Comparison of ENCODE assay signal across 10 cellular contexts in the genomic region with DNA sequence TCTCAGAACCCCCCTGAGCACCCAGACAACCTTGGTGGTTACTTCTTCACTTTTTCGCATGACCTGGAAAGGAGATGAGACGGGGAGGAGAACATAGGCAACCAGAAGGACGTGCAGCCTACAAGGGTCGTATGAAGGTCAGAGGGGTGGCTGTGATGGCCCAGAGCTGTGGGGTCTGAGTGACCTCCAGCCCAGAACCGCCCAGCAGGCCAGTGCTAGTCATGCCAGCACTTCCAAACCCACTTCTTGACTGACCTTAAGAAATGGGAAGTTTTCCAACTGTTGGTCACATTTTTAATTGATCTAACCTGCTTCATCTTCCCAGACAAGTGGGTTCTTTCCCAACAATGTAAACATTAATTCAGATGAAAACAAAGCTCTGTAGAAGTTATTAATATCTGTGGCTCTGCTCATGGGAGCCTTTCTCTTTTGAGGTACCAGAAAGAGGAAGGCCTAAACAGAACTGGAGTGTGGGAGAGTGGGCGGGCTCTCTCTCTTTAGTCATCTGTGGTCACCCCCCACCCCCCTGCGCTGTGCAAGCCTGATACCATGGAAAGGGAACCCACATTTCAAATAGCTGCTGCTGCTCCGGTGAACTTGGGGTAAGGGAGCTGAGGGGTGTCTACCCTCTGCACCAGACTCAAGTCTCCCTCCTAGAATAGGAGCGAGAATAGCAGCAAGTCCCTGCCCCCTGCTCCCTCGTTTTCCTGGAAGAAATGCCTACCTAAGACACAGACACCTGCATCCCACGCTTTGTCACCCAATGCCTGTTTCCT.
A peak's percentile ranks its signal among the peaks of the same experiment; 100 is the strongest.
DNase-seq lines count a peak whose midpoint lies in the region; ATAC-seq and TF ChIP-seq lines count a peak whose summit lies in the region.
"Had no signal": no experiment of that assay in that cellular context is flagged by ENCODE, and none has a peak within 500 bp of the region (broad histone marks: within the 10 kb centered on the region; RNA-seq: fewer than 3 reads in every experiment).

No MANE protein-coding gene starts in this region.

- intact Hi-C loops in CD4-positive, alpha-beta T cell (cut with DNase I, micrococcal nuclease), result loop anchor here in 1 of 2 experiments (2.0 kb wide), 1 partner anchor 56 kb away; no protein-coding TSS in a partner anchor
- intact Hi-C loops in transverse colon (cut with DNase I; ENCODE audit: low total_unique reads), result no loop called here
- intact Hi-C loops in vagina (cut with DNase I), result no loop called here

- peak overlapping the region; percentile 81 for H3K27ac ChIP-seq in CD4-positive, alpha-beta T cell (ENCODE audit: low read depth, low read length)
- H3K27ac ChIP-seq in transverse colon (peak overlapping the region; percentile 73 to 94 (median 86)), vagina (no peak overlapping the region)
- H3K27ac ChIP-seq: C4-2B, SJSA1 had no signal

- DNase-seq in CD4-positive, alpha-beta T cell, result peak in 7 of 10 experiments; percentile 40 to 63 (median 55)
- DNase-seq in MV-4-11 (lab: John Stamatoyannopoulos, UW) (peak; percentile 93), mucosa of gallbladder (ENCODE audit: low spot score) (peak; percentile 45), transverse colon (peak; percentile 56), vagina (ENCODE audit: extremely low spot score in 2 of 2) (no peak), activated gamma-delta T cell treated with Interleukin-2 at 50 U/mL for 16 hours (no peak)
- peak; percentile 78 for DNase-seq in activated T-cell treated with anti-CD3 and anti-CD28 coated beads, Interleukin-2, amount 50 U/mL, for 24 hours

- peaks cover 16 to 76% (median 54%) of the 10 kb centered on the region in 4 donors for H3K4me1 ChIP-seq in transverse colon
- peaks cover 43% of the 10 kb centered on the region for H3K4me1 ChIP-seq in vagina

- H3K9me3 Mint-ChIP-seq in CD4-positive, alpha-beta T cell, result no peaks in the 10 kb centered on the region
- no peaks in the 10 kb centered on the region for H3K9me3 Mint-ChIP-seq in activated T-cell treated with anti-CD3 and anti-CD28 coated beads, Interleukin-2, amount 50 U/mL, for 24 hours

- no peaks in the 10 kb centered on the region for H3K36me3 ChIP-seq in transverse colon
- H3K36me3 ChIP-seq in vagina, result no peaks in the 10 kb centered on the region
- H3K36me3 ChIP-seq: SJSA1 had no signal

- 75% methylated on average over 11 of the region's 11 CpGs; no CpG with 5 or more reads in 1 of the 2 donors for WGBS in transverse colon (ENCODE audit: low coverage in 1 of 2), 2 donors

- H3K27me3 ChIP-seq in CD4-positive, alpha-beta T cell (ENCODE audit: control insufficient read depth, insufficient read depth, low read length), result no peaks in the 10 kb centered on the region
- H3K27me3 ChIP-seq in transverse colon (peaks cover 6% of the 10 kb centered on the region), vagina (no peaks in the 10 kb centered on the region)

- H3K4me1 Mint-ChIP-seq in CD4-positive, alpha-beta T cell (ENCODE audit: low read depth), result peaks cover 82% of the 10 kb centered on the region
- H3K4me1 Mint-ChIP-seq in activated T-cell treated with anti-CD3 and anti-CD28 coated beads, Interleukin-2, amount 50 U/mL, for 24 hours (ENCODE audit: low read depth), result peaks cover 92% of the 10 kb centered on the region

- POLR2A ChIA-PET in CD4-positive, alpha-beta T cell (lab: Charles Lee), result interaction anchor here (3.2 to 10.4 kb wide), 2 partner anchors 13 to 17 kb away, joined by 13 to 106 read pairs; no protein-coding TSS in a partner anchor

- TF ChIP-seq EP300 in transverse colon (IDR thresholded peaks at IDR 0.05; ENCODE audit: low read depth), result no peak

- no peaks in the 10 kb centered on the region for H3K27me3 Mint-ChIP-seq in CD4-positive, alpha-beta T cell
- no peaks in the 10 kb centered on the region for H3K27me3 Mint-ChIP-seq in activated T-cell treated with anti-CD3 and anti-CD28 coated beads, Interleukin-2, amount 50 U/mL, for 24 hours

- peak overlapping the region; percentile 96 for H3K4me3 Mint-ChIP-seq in CD4-positive, alpha-beta T cell
- peak overlapping the region; percentile 73 for H3K4me3 Mint-ChIP-seq in activated T-cell treated with anti-CD3 and anti-CD28 coated beads, Interleukin-2, amount 50 U/mL, for 24 hours

- no peak for TF ChIP-seq CTCF in CD4-positive, alpha-beta T cell (IDR thresholded peaks at IDR 0.05)
- TF ChIP-seq CTCF in transverse colon (IDR thresholded peaks at IDR 0.05) (no peak), vagina (IDR thresholded peaks at IDR 0.05) (no peak)

- no peak for TF ChIP-seq POLR2A in transverse colon (IDR thresholded peaks at IDR 0.05)
- no peak for TF ChIP-seq POLR2A in vagina (IDR thresholded peaks at IDR 0.05)

- CTCF ChIA-PET in CD4-positive, alpha-beta T cell (lab: Charles Lee), result interaction anchor here (1.0 to 1.4 kb wide), 2 partner anchors 17 to 32 kb away, joined by 3 to 4 read pairs; no protein-coding TSS in a partner anchor

- H3K36me3 Mint-ChIP-seq in CD4-positive, alpha-beta T cell (ENCODE audit: low read depth), result peaks cover 4% of the 10 kb centered on the region
- H3K36me3 Mint-ChIP-seq in activated T-cell treated with anti-CD3 and anti-CD28 coated beads, Interleukin-2, amount 50 U/mL, for 24 hours (ENCODE audit: low read depth), result peaks cover 8% of the 10 kb centered on the region

- H3K4me3 ChIP-seq in transverse colon (no peak overlapping the region), vagina (no peak overlapping the region)
- H3K4me3 ChIP-seq: SJSA1 had no signal

- in situ Hi-C loops in transverse colon (cut with MboI; ENCODE audit: low pct_ligation_motif_present in 1 of 4, low pct_unique_long_range_greater_than_20kb in 1 of 4, low sequenced_read_pairs in 3 of 4), result loop anchor here in 1 of 4 donors (10.0 kb wide), 1 partner anchor 62 kb away; no protein-coding TSS in a partner anchor

- peak; percentile 27 for ATAC-seq in CD4-positive, alpha-beta T cell (ENCODE audit: poor library complexity)
- no peak for ATAC-seq in HG03175 (IDR thresholded peaks at IDR 0.05; ENCODE audit: unreplicated experiment)

- peak overlapping the region; percentile 96 for H3K27ac Mint-ChIP-seq in CD4-positive, alpha-beta T cell
- peak overlapping the region; percentile 96 for H3K27ac Mint-ChIP-seq in activated T-cell treated with anti-CD3 and anti-CD28 coated beads, Interleukin-2, amount 50 U/mL, for 24 hours

- no peaks in the 10 kb centered on the region for H3K9me3 ChIP-seq in CD4-positive, alpha-beta T cell (ENCODE audit: control insufficient read depth, low read length)
- H3K9me3 ChIP-seq in transverse colon (no peaks in the 10 kb centered on the region), vagina (no peaks in the 10 kb centered on the region)
- H3K9me3 ChIP-seq: SJSA1 had no signal

Comparison
In these comparisons a context has a peak if more than half of its experiments do, and no peak if none do; other contexts are left out.
1. DNase-seq: peak in CD4-positive, alpha-beta T cell (7 of 10), MV-4-11 (single experiment), activated T-cell treated with anti-CD3 and anti-CD28 coated beads, Interleukin-2, amount 50 U/mL, for 24 hours (single experiment), mucosa of gallbladder (single experiment) and transverse colon (single experiment); none in vagina (0 of 2) and activated gamma-delta T cell treated with Interleukin-2 at 50 U/mL for 16 hours (single experiment).